38 cellular contexts compared by ENCODE assay signal in the genomic region with DNA sequence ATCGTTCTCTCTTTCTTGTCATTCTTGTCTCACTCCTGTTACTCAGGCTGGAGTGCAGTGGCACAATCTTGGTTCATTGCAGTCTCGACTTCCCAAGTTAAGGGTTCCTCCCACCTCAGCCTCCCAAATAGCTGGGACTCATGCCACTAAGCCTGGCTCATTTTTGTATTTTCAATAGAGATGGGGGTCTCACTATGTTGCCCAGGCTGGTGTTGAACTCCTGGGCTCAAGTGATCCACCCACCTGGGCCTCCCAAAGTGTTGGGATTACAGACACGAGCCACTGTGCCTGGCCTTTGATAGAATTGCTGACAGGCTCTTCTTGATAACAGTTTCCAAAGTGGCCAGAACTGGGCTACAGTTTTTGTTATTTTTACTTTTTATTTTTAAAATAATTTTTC. TPM values are rescaled to one million over a fixed set of nuclear protein-coding genes. Genes with fewer than 3 reads are reported as not detected.
"Had no signal": no experiment of that assay in that cellular context is flagged by ENCODE, and none has a peak within 500 bp of the region (broad histone marks: within the 10 kb centered on the region; RNA-seq: fewer than 3 reads in every experiment).

No MANE protein-coding gene starts in this region.

- H3K4me2 ChIP-seq: KMS-11 had no signal

- H3K27ac ChIP-seq: KMS-11 had no signal

- DNase-seq: Karpas-422, Kasumi-1, KG1, MG63, MM.1S, MV-4-11, NCI-H1048, NCI-H1092, NCI-H1092 treated with DMSO at 0.1 percent for 48 hours, NCI-H1105, NCI-H1105 treated with DMSO at 0.1 percent for 48 hours, NCI-H1417 treated with DMSO at 0.1 percent for 48 hours, NCI-H1436, NCI-H1436 treated with DMSO at 0.1 percent for 48 hours, NCI-H146, NCI-H1694, NCI-H1694 treated with DMSO at 0.1 percent for 48 hours, NCI-H187, NCI-H187 treated with DMSO at 0.1 percent for 48 hours, NCI-H1930, NCI-H2029, NCI-H2029 treated with DMSO at 0.1 percent for 48 hours, NCI-H2081, NCI-H2081 treated with DMSO at 0.1 percent for 48 hours, NCI-H2107, NCI-H2171, NCI-H2171 treated with DMSO at 0.1 percent for 48 hours, NCI-H2227 treated with DMSO at 0.1 percent for 48 hours, NCI-H226, NCI-H345, NCI-H446, NCI-H446 treated with DMSO at 0.1 percent for 48 hours, NCI-H510A, NCI-H510A treated with DMSO at 0.1 percent for 48 hours had no signal

- H3K9me3 ChIP-seq: MG63 had no signal

- H3K9ac ChIP-seq: KMS-11 had no signal

- H3K36me3 ChIP-seq: MG63 had no signal

- H3K4me3 ChIP-seq: MG63 had no signal

RNA-seq across cellular contexts. Expression of a gene that starts 32.3 kb away (rescaled TPM):
- total RNA-seq: MCF 10A had no signal

RNA-seq across cellular contexts. Expression of a gene that starts 34.4 kb away (rescaled TPM):
- total RNA-seq: LHCN-M2, MCF 10A, NCI-H460 had no signal

RNA-seq across cellular contexts. Expression of a gene that starts 34.5 kb away (rescaled TPM):
- total RNA-seq: LHCN-M2, MCF 10A, NCI-H460 had no signal
